Comparison of ENCODE assay signal across 2 cellular contexts in genomic region chr1:225739542-225740107, GRCh38.
TF ChIP-seq lines count a peak whose summit lies in the region.

No MANE protein-coding gene starts in this region.

TF ChIP-seq in HepG2, 621 proteins besides CTCF, POLR2A, EP300 and RAD21:
- TF ChIP-seq ZNF121 (CRISPR knock-in tag; IDR thresholded peaks at IDR 0.05): peak; percentile 81
- TF ChIP-seq E2F5 (CRISPR knock-in tag; conservative IDR thresholded peaks at IDR 0.05): no peak
- peak; percentile 83 for TF ChIP-seq ZNF770 (CRISPR knock-in tag; IDR thresholded peaks at IDR 0.05)

TF ChIP-seq in H1, 55 proteins besides CTCF, POLR2A, EP300 and RAD21:
- TF ChIP-seq PHF8 (conservative IDR thresholded peaks at IDR 0.05; ENCODE audit: low read depth, low read length) (no peak), POLR2AphosphoS5 (IDR thresholded peaks at IDR 0.05; ENCODE audit: low read depth, low read length) (0 out of 2 replicates have a peak, but pooled peaks have one; percentile 31)
